ENCODE assay signal across 17 cellular contexts in genomic region chrX:22577181-22577580, GRCh38.
DNase-seq lines count a peak whose midpoint lies in the region; ATAC-seq and TF ChIP-seq lines count a peak whose summit lies in the region.
"Had no signal": no experiment of that assay in that cellular context is flagged by ENCODE, and none has a peak within 500 bp of the region (broad histone marks: within the 10 kb centered on the region; RNA-seq: fewer than 3 reads in every experiment).

No MANE protein-coding gene starts in this region.

- no peaks in the 10 kb centered on the region for H3K79me1 ChIP-seq in H9 (ENCODE audit: insufficient read depth, low read depth, low read length, poor library complexity, severe bottlenecking)

- H2BK120ac ChIP-seq in H9 (ENCODE audit: low read depth, low read length, poor library complexity, severe bottlenecking), result no peak overlapping the region

- TF ChIP-seq CTCF in mammary epithelial cell (conservative IDR thresholded peaks at IDR 0.05 in 1 of 2, IDR thresholded peaks at IDR 0.05 in 1 of 2; ENCODE audit: extremely low read depth in 1 of 2, insufficient read depth in 1 of 2, low read depth in 1 of 2, low read length in 2 of 2) (no peak), H9 (conservative IDR thresholded peaks at IDR 0.05) (no peak)
- TF ChIP-seq CTCF in CD4-positive, alpha-beta T cell (IDR thresholded peaks at IDR 0.05), result no peak

- ATAC-seq in CD4-positive, alpha-beta T cell (ENCODE audit: poor library complexity), result no peak
- ATAC-seq: heart left ventricle, left ventricle myocardium superior had no signal

- POLR2A ChIA-PET in CD4-positive, alpha-beta T cell (lab: Charles Lee), result no interaction called here

- no peaks in the 10 kb centered on the region for H3K4me1 ChIP-seq in mammary epithelial cell (ENCODE audit: insufficient read depth, low read length)
- H3K4me1 ChIP-seq in H9 (ENCODE audit: insufficient read depth, low read length), result no peaks in the 10 kb centered on the region
- H3K4me1 ChIP-seq: heart left ventricle, upper lobe of left lung had no signal

- H3K9me3 ChIP-seq in mammary epithelial cell (replicated peaks; ENCODE audit: insufficient read depth, low read length) (no peaks in the 10 kb centered on the region), H9 (ENCODE audit: control insufficient read depth, low read depth, low read length) (no peaks in the 10 kb centered on the region)
- H3K9me3 ChIP-seq in CD4-positive, alpha-beta T cell (ENCODE audit: control insufficient read depth, low read length), result no peaks in the 10 kb centered on the region
- H3K9me3 ChIP-seq: heart left ventricle, upper lobe of left lung had no signal

- peak; percentile 7 for DNase-seq in ACHN
- DNase-seq in HS-5 (ENCODE audit: low read depth), result peak; percentile 49
- peak; percentile 74 for DNase-seq in mammary epithelial cell
- peak; percentile 63 for DNase-seq in iris pigment epithelial cell (ENCODE audit: low read depth)
- DNase-seq in NK-92 (lab: John Stamatoyannopoulos, UW; ENCODE audit: unreplicated experiment), result no peak
- no peak for DNase-seq in H9
- no peak for DNase-seq in CD4-positive, alpha-beta T cell
- no peak for DNase-seq in activated CD4-positive, alpha-beta T cell treated with anti-CD3 and anti-CD28 coated beads, Interleukin-2, amount 10 ng/mL, durations not matched to agents 24 days and 14 days
- DNase-seq: activated naive CD4-positive, alpha-beta T cell treated with anti-CD3 and anti-CD28 coated beads for 36 hours; H7; heart left ventricle; left ventricle myocardium superior; NCI-H1105 treated with DMSO at 0.1 percent for 48 hours; NCI-H446; stimulated activated CD4-positive, alpha-beta T cell treated with anti-CD3 and anti-CD28 coated beads, Interleukin-12 subunit alpha, Interleukin-12 subunit beta, amount 100 ng/mL, for 4 hours; upper lobe of left lung had no signal

- H3K36me3 ChIP-seq in mammary epithelial cell (ENCODE audit: insufficient read depth, low read length), result no peaks in the 10 kb centered on the region
- H3K36me3 ChIP-seq: heart left ventricle, upper lobe of left lung had no signal

- no peak overlapping the region for H2AK5ac ChIP-seq in H9 (ENCODE audit: insufficient read length, low read length)

- in situ Hi-C loops in ACHN (cut with HindIII; ENCODE audit: low pct_ligation_motif_present, low pct_unique_long_range_greater_than_20kb, low sequenced_read_pairs), result no loop called here
- in situ Hi-C loops in mammary epithelial cell (cut with MboI; ENCODE audit: low sequenced_read_pairs in 2 of 2), result no loop called here

- no peak overlapping the region for H2BK5ac ChIP-seq in H9 (ENCODE audit: insufficient read length, low read length)

- no peak overlapping the region for H3K4ac ChIP-seq in H9 (ENCODE audit: low read depth, low read length)

- H3K9ac ChIP-seq in mammary epithelial cell (ENCODE audit: insufficient read depth, low read length), result no peak overlapping the region
- no peak overlapping the region for H3K9ac ChIP-seq in H9 (ENCODE audit: extremely low read depth, insufficient read length, low read length)

- H3K56ac ChIP-seq in H9 (ENCODE audit: insufficient read length, low read depth, low read length), result no peak overlapping the region

- H3T11ph ChIP-seq in H9 (ENCODE audit: low read length), result no peak overlapping the region

- no peak overlapping the region for H4K8ac ChIP-seq in H9 (replicated peaks; ENCODE audit: insufficient read length, low read depth, low read length)

- H2BK15ac ChIP-seq in H9 (ENCODE audit: low read depth, low read length), result no peak overlapping the region

- no peaks in the 10 kb centered on the region for H3K27me3 Mint-ChIP-seq in H9 (ENCODE audit: low read depth)
- H3K27me3 Mint-ChIP-seq in CD4-positive, alpha-beta T cell, result no peaks in the 10 kb centered on the region
- H3K27me3 Mint-ChIP-seq in activated CD4-positive, alpha-beta T cell treated with anti-CD3 and anti-CD28 coated beads, Interleukin-2, amount 10 ng/mL, durations not matched to agents 24 days and 14 days, result no peaks in the 10 kb centered on the region
- H3K27me3 Mint-ChIP-seq: dendritic cell treated with granulocyte-macrophage colony-stimulating factor and Interleukin-4, amounts not matched to agents 40 ng/mL and 50 ng/mL, for 4 days had no signal

- no peak overlapping the region for H2BK12ac ChIP-seq in H9 (ENCODE audit: insufficient read length, low read depth, low read length)

- 45% methylated on average over 3 of the region's 3 CpGs for WGBS in mammary epithelial cell (ENCODE audit: low coverage, missing lambda C conversion rate)
- WGBS in H9 (ENCODE audit: extremely low coverage, insufficient read length, low lambda C conversion rate), result no CpG with 5 or more reads among the region's 3 CpGs

- dilution Hi-C loops in mammary epithelial cell (cut with HindIII; ENCODE audit: low sequenced_read_pairs), result no loop called here

- H3K79me2 ChIP-seq in mammary epithelial cell (ENCODE audit: insufficient read depth, low read length), result no peaks in the 10 kb centered on the region
- no peaks in the 10 kb centered on the region for H3K79me2 ChIP-seq in H9 (ENCODE audit: insufficient read depth, low read length)

- H3K27me3 ChIP-seq in mammary epithelial cell (ENCODE audit: insufficient read depth, low read length), result no peaks in the 10 kb centered on the region
- no peaks in the 10 kb centered on the region for H3K27me3 ChIP-seq in H9 (ENCODE audit: insufficient read depth, low read length)
- no peaks in the 10 kb centered on the region for H3K27me3 ChIP-seq in CD4-positive, alpha-beta T cell (ENCODE audit: control insufficient read depth, insufficient read depth, low read length)
- H3K27me3 ChIP-seq: heart left ventricle, upper lobe of left lung had no signal

- no peak overlapping the region for H4K5ac ChIP-seq in H9 (ENCODE audit: insufficient read length, low read depth, low read length)

- H3K27ac ChIP-seq in mammary epithelial cell (ENCODE audit: insufficient read depth, low read depth, low read length), result peak overlapping the region; percentile 15
- no peak overlapping the region for H3K27ac ChIP-seq in H9 (ENCODE audit: insufficient read length, low read depth, low read length)
- H3K27ac ChIP-seq in CD4-positive, alpha-beta T cell (ENCODE audit: low read depth, low read length), result no peak overlapping the region
- H3K27ac ChIP-seq: heart left ventricle, upper lobe of left lung had no signal

- H4K20me1 ChIP-seq in mammary epithelial cell (ENCODE audit: insufficient read depth, low read length), result no peaks in the 10 kb centered on the region
- H4K20me1 ChIP-seq in H9 (ENCODE audit: control insufficient read depth, insufficient read depth, insufficient read length), result no peaks in the 10 kb centered on the region

- H3K14ac ChIP-seq in H9 (ENCODE audit: insufficient read depth, low read length), result no peak overlapping the region

- peaks cover 12 to 23% of the 10 kb centered on the region in 2 experiments for H3K9me3 Mint-ChIP-seq in H9
- no peaks in the 10 kb centered on the region for H3K9me3 Mint-ChIP-seq in CD4-positive, alpha-beta T cell
- H3K9me3 Mint-ChIP-seq in activated CD4-positive, alpha-beta T cell treated with anti-CD3 and anti-CD28 coated beads, Interleukin-2, amount 10 ng/mL, durations not matched to agents 24 days and 14 days, result no peaks in the 10 kb centered on the region
- H3K9me3 Mint-ChIP-seq: dendritic cell treated with granulocyte-macrophage colony-stimulating factor and Interleukin-4, amounts not matched to agents 40 ng/mL and 50 ng/mL, for 4 days had no signal

- H3K27ac Mint-ChIP-seq in H9, result no peak overlapping the region
- no peak overlapping the region for H3K27ac Mint-ChIP-seq in CD4-positive, alpha-beta T cell
- no peak overlapping the region for H3K27ac Mint-ChIP-seq in activated CD4-positive, alpha-beta T cell treated with anti-CD3 and anti-CD28 coated beads, Interleukin-2, amount 10 ng/mL, durations not matched to agents 24 days and 14 days
- H3K27ac Mint-ChIP-seq: activated naive CD4-positive, alpha-beta T cell treated with anti-CD3 and anti-CD28 coated beads for 36 hours; dendritic cell treated with granulocyte-macrophage colony-stimulating factor and Interleukin-4, amounts not matched to agents 40 ng/mL and 50 ng/mL, for 4 days had no signal

- H3K4me3 Mint-ChIP-seq in H9, result no peak overlapping the region
- H3K4me3 Mint-ChIP-seq in CD4-positive, alpha-beta T cell, result no peak overlapping the region
- no peak overlapping the region for H3K4me3 Mint-ChIP-seq in activated CD4-positive, alpha-beta T cell treated with anti-CD3 and anti-CD28 coated beads, Interleukin-2, amount 10 ng/mL, durations not matched to agents 24 days and 14 days
- H3K4me3 Mint-ChIP-seq: activated naive CD4-positive, alpha-beta T cell treated with anti-CD3 and anti-CD28 coated beads for 36 hours; dendritic cell treated with granulocyte-macrophage colony-stimulating factor and Interleukin-4, amounts not matched to agents 40 ng/mL and 50 ng/mL, for 4 days had no signal

- BruUV-seq in mammary epithelial cell (replicated peaks; lab: Mats Ljungman, UMichigan), result TSS peak; percentile 92

- H3K23me2 ChIP-seq in H9 (ENCODE audit: insufficient read length, low read depth, low read length, poor library complexity, severe bottlenecking), result no peaks in the 10 kb centered on the region

- no peak overlapping the region for H3K18ac ChIP-seq in H9 (ENCODE audit: insufficient read length, low read depth, low read length)

- intact Hi-C loops in mammary epithelial cell (cut with micrococcal nuclease), result no loop called here
- intact Hi-C loops in CD4-positive, alpha-beta T cell (cut with DNase I, micrococcal nuclease), result no loop called here
- intact Hi-C loops in activated CD4-positive, alpha-beta T cell treated with anti-CD3 and anti-CD28 coated beads, Interleukin-2, amount 10 ng/mL, durations not matched to agents 24 days and 14 days (cut with micrococcal nuclease), result no loop called here

- H3K4me2 ChIP-seq in mammary epithelial cell (ENCODE audit: insufficient read depth, low read depth, low read length), result no peak overlapping the region
- H3K4me2 ChIP-seq in H9 (ENCODE audit: insufficient read depth, insufficient read length, low read length), result no peak overlapping the region

- no peak overlapping the region for H3K4me3 ChIP-seq in mammary epithelial cell (replicated peaks in 1 of 3; ENCODE audit: insufficient read depth in 1 of 3, low read depth in 2 of 3, low read length in 3 of 3)
- H3K4me3 ChIP-seq: heart left ventricle, upper lobe of left lung had no signal

- H2BK20ac ChIP-seq in H9 (ENCODE audit: low read depth, low read length, poor library complexity, severe bottlenecking), result no peak overlapping the region

- CTCF ChIA-PET in mammary epithelial cell (lab: Charles Lee; ENCODE audit: low non-redundant PET), result no interaction called here
- CTCF ChIA-PET in CD4-positive, alpha-beta T cell (lab: Charles Lee), result no interaction called here

- peaks cover 3 to 11% of the 10 kb centered on the region in 2 experiments for H3K4me1 Mint-ChIP-seq in H9
- no peaks in the 10 kb centered on the region for H3K4me1 Mint-ChIP-seq in CD4-positive, alpha-beta T cell (ENCODE audit: low read depth)
- H3K4me1 Mint-ChIP-seq in activated CD4-positive, alpha-beta T cell treated with anti-CD3 and anti-CD28 coated beads, Interleukin-2, amount 10 ng/mL, durations not matched to agents 24 days and 14 days, result no peaks in the 10 kb centered on the region

- no peak overlapping the region for H4K91ac ChIP-seq in H9 (ENCODE audit: insufficient read length, low read depth, low read length)

- H2AFZ ChIP-seq in mammary epithelial cell (ENCODE audit: low read depth, low read length) (no peak overlapping the region), H9 (ENCODE audit: low read length) (no peak overlapping the region)

- H3K36me3 Mint-ChIP-seq in H9 (ENCODE audit: insufficient read depth in 1 of 3, low read depth in 3 of 3), result no peaks in the 10 kb centered on the region; a peak in 2 of 7 replicates
- no peaks in the 10 kb centered on the region for H3K36me3 Mint-ChIP-seq in CD4-positive, alpha-beta T cell (ENCODE audit: low read depth)
- no peaks in the 10 kb centered on the region for H3K36me3 Mint-ChIP-seq in activated CD4-positive, alpha-beta T cell treated with anti-CD3 and anti-CD28 coated beads, Interleukin-2, amount 10 ng/mL, durations not matched to agents 24 days and 14 days (ENCODE audit: low read depth)

- no peak overlapping the region for H3K23ac ChIP-seq in H9 (ENCODE audit: insufficient read length, low read depth, low read length)

Comparison
In these comparisons a context has a peak if more than half of its experiments do, and no peak if none do; other contexts are left out.
1. DNase-seq: peak in ACHN (single experiment), HS-5 (single experiment), mammary epithelial cell (single experiment) and iris pigment epithelial cell (single experiment); none in NK-92 (single experiment), H9 (single experiment), CD4-positive, alpha-beta T cell (0 of 10) and activated CD4-positive, alpha-beta T cell treated with anti-CD3 and anti-CD28 coated beads, Interleukin-2, amount 10 ng/mL, durations not matched to agents 24 days and 14 days (single experiment).